Comparison of ENCODE assay signal across 8 cellular contexts in genomic region chr7:64876792-64877713, GRCh38. TPM values are rescaled to one million over a fixed set of nuclear protein-coding genes. Genes with fewer than 3 reads are reported as not detected.
A peak's percentile ranks its signal among the peaks of the same experiment; 100 is the strongest.
DNase-seq lines count a peak whose midpoint lies in the region; ATAC-seq and TF ChIP-seq lines count a peak whose summit lies in the region.

No MANE protein-coding gene starts in this region.

- peaks cover 13% of the 10 kb centered on the region for H3K27me3 Mint-ChIP-seq in CD4-positive, CD25-positive, alpha-beta regulatory T cell

- peak overlapping the region in 1 of 3 donors; percentile 60 for H3K27ac Mint-ChIP-seq in CD4-positive, CD25-positive, alpha-beta regulatory T cell

- no peaks in the 10 kb centered on the region for H3K36me3 ChIP-seq in CD4-positive, CD25-positive, alpha-beta regulatory T cell (ENCODE audit: control insufficient read depth, insufficient read depth, low read length)
- no peaks in the 10 kb centered on the region for H3K36me3 ChIP-seq in muscle layer of colon (ENCODE audit: insufficient read depth, low read length)

- no peaks in the 10 kb centered on the region for H3K36me3 Mint-ChIP-seq in CD4-positive, CD25-positive, alpha-beta regulatory T cell

- peak; percentile 68 to 76 for ATAC-seq in CD4-positive, CD25-positive, alpha-beta regulatory T cell (ENCODE audit: low read depth in 2 of 2)
- no peak for ATAC-seq in GM19452 (IDR thresholded peaks at IDR 0.05; ENCODE audit: unreplicated experiment)

- no peaks in the 10 kb centered on the region for H3K27me3 ChIP-seq in CD4-positive, CD25-positive, alpha-beta regulatory T cell (ENCODE audit: control insufficient read depth, insufficient read depth, low read length)
- no peaks in the 10 kb centered on the region for H3K27me3 ChIP-seq in muscle layer of colon (ENCODE audit: control insufficient read depth in 1 of 2, insufficient read depth in 2 of 2, low read length in 2 of 2)

- peaks cover 0 to 14% (median 2%) of the 10 kb centered on the region in 4 donors for H3K4me1 Mint-ChIP-seq in CD4-positive, CD25-positive, alpha-beta regulatory T cell

- peak overlapping the region; percentile 19 for H3K9ac ChIP-seq in muscle layer of colon (ENCODE audit: low read length)

- no peaks in the 10 kb centered on the region for H3K9me3 ChIP-seq in CD4-positive, CD25-positive, alpha-beta regulatory T cell (ENCODE audit: control insufficient read depth in 2 of 2, low read length in 2 of 2)
- no peaks in the 10 kb centered on the region for H3K9me3 ChIP-seq in muscle layer of colon (ENCODE audit: low read length)

- H3K4me1 ChIP-seq in CD4-positive, CD25-positive, alpha-beta regulatory T cell (ENCODE audit: control insufficient read depth, insufficient read depth, low read length, poor library complexity, severe bottlenecking): no peaks in the 10 kb centered on the region
- peaks cover 17% of the 10 kb centered on the region for H3K4me1 ChIP-seq in muscle layer of colon (ENCODE audit: insufficient read depth, low read length)

- peak overlapping the region; percentile 56 to 81 (median 66) for H3K4me3 Mint-ChIP-seq in CD4-positive, CD25-positive, alpha-beta regulatory T cell

- no peak overlapping the region for H3K27ac ChIP-seq in CD4-positive, CD25-positive, alpha-beta regulatory T cell (ENCODE audit: insufficient read depth, low read length, poor library complexity, severe bottlenecking)
- H3K27ac ChIP-seq in muscle layer of colon (ENCODE audit: low read depth, low read length): no peak overlapping the region

- H3K9me3 Mint-ChIP-seq in CD4-positive, CD25-positive, alpha-beta regulatory T cell: peaks cover 0 to 6% (median 0%) of the 10 kb centered on the region in 7 donors

- no peak for TF ChIP-seq POLR2A in erythroblast (IDR thresholded peaks at IDR 0.05; ENCODE audit: low read length)

- H3K4me3 ChIP-seq in CD4-positive, CD25-positive, alpha-beta regulatory T cell (ENCODE audit: low read depth, low read length): no peak overlapping the region
- H3K4me3 ChIP-seq in muscle layer of colon (ENCODE audit: low read depth in 1 of 2, low read length in 2 of 2): peak overlapping the region; percentile 22 to 80

- DNase-seq in CD4-positive, CD25-positive, alpha-beta regulatory T cell: peak; percentile 34 to 56 (median 50)
- peak; percentile 62 for DNase-seq in NCI-H2029 (lab: John Stamatoyannopoulos, UW)
- DNase-seq in activated CD8-positive, alpha-beta memory T cell treated with anti-CD3 and anti-CD28 coated beads for 4 hours (ENCODE audit: low read depth in 2 of 2): peak; percentile 27 to 57
- peak; percentile 70 to 72 for DNase-seq in erythroblast (lab: John Stamatoyannopoulos, UW)
- peak; percentile 29 to 51 for DNase-seq in stimulated activated CD8-positive, alpha-beta memory T cell treated with anti-CD3 and anti-CD28 coated beads, Interleukin-4, amount 100 ng/mL, for 1 hour (ENCODE audit: low read depth in 2 of 2, low spot score in 1 of 2)
- no peak for DNase-seq in cortex of kidney (lab: John Stamatoyannopoulos, UW)

RNA-seq across cellular contexts. Expression of gene ZNF273, which starts 26.0 kb away (rescaled TPM):
- total RNA-seq in CD4-positive, CD25-positive, alpha-beta regulatory T cell: 6.5 TPM
- 1 to 10 TPM; 3.9 to 6.6 (median 5.8) TPM for polyA plus RNA-seq in CD4-positive, CD25-positive, alpha-beta regulatory T cell
